In the genomic region with DNA sequence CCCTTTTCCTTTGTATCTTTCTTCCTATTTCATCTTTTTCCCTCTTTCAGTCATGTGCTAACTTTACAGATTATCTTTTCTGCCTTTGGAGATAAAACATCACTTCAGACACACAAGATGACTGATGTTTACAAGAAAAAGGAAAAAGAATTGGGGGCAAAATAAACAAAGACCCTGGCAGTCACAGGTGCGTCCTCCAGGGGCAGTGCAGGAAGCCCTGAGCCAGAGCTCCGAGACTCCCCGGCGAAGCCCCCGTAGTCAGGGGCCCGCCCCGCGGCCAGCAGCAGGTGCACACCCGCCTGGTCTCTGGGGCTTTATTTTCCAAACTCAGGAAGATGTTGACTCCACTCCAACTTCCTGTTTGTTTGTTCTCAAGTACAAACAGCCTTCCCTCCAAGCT, we compare ENCODE assay signal across 17 cellular contexts. TPM values are rescaled to one million over a fixed set of nuclear protein-coding genes. Genes with fewer than 3 reads are reported as not detected.
DNase-seq lines count a peak whose midpoint lies in the region; ATAC-seq and TF ChIP-seq lines count a peak whose summit lies in the region.
"Had no signal": no experiment of that assay in that cellular context is flagged by ENCODE, and none has a peak within 500 bp of the region (broad histone marks: within the 10 kb centered on the region; RNA-seq: fewer than 3 reads in every experiment).

No MANE protein-coding gene starts in this region.

- POLR2A ChIA-PET in PC-3 (lab: Charles Lee; ENCODE audit: unreplicated experiment), result no interaction called here

- no peaks in the 10 kb centered on the region for H3K27me3 ChIP-seq in right cardiac atrium (ENCODE audit: control insufficient read depth, insufficient read depth)
- H3K27me3 ChIP-seq in upper lobe of right lung, result no peaks in the 10 kb centered on the region
- H3K27me3 ChIP-seq in PC-3 (ENCODE audit: low read length), result no peaks in the 10 kb centered on the region
- H3K27me3 ChIP-seq: breast epithelium, thyroid gland had no signal

- H3K9ac ChIP-seq in PC-3 (ENCODE audit: low read length), result no peak overlapping the region

- no peak for ATAC-seq in right cardiac atrium
- ATAC-seq in upper lobe of right lung, result no peak
- ATAC-seq in PC-3, result no peak
- ATAC-seq: left lobe of liver, natural killer cell had no signal

- no peak overlapping the region for H3K27ac ChIP-seq in right cardiac atrium (ENCODE audit: low read length)
- no peak overlapping the region for H3K27ac ChIP-seq in upper lobe of right lung
- H3K27ac ChIP-seq in PC-3 (ENCODE audit: low read length), result no peak overlapping the region
- H3K27ac ChIP-seq: breast epithelium, thyroid gland had no signal

- BruUV-seq in PC-3 (replicated peaks; lab: Mats Ljungman, UMichigan), result no TSS peak

- H3K36me3 ChIP-seq in upper lobe of right lung, result no peaks in the 10 kb centered on the region
- no peaks in the 10 kb centered on the region for H3K36me3 ChIP-seq in PC-3 (ENCODE audit: low read depth, low read length)
- H3K36me3 ChIP-seq: breast epithelium, thyroid gland had no signal

- H2AFZ ChIP-seq in PC-3 (ENCODE audit: low read length), result no peak overlapping the region

- H3K4me1 ChIP-seq in right cardiac atrium (ENCODE audit: control insufficient read depth, insufficient read depth, low read length), result no peaks in the 10 kb centered on the region
- no peaks in the 10 kb centered on the region for H3K4me1 ChIP-seq in upper lobe of right lung
- H3K4me1 ChIP-seq in PC-3 (ENCODE audit: insufficient read depth, low read length), result no peaks in the 10 kb centered on the region
- H3K4me1 ChIP-seq: breast epithelium had no signal

- H3K9me3 ChIP-seq in right cardiac atrium (ENCODE audit: control insufficient read depth, low read length), result no peaks in the 10 kb centered on the region
- no peaks in the 10 kb centered on the region for H3K9me3 ChIP-seq in upper lobe of right lung
- no peaks in the 10 kb centered on the region for H3K9me3 ChIP-seq in PC-3 (ENCODE audit: low read length)
- H3K9me3 ChIP-seq: breast epithelium, thyroid gland had no signal

- no peaks in the 10 kb centered on the region for H4K20me1 ChIP-seq in PC-3 (ENCODE audit: low read length)

- TF ChIP-seq CTCF in upper lobe of right lung (IDR thresholded peaks at IDR 0.05), result no peak
- no peak for TF ChIP-seq CTCF in PC-3 (conservative IDR thresholded peaks at IDR 0.05; ENCODE audit: low read depth, low read length)

- H3K4me2 ChIP-seq in PC-3 (ENCODE audit: low read length), result no peak overlapping the region

- no peaks in the 10 kb centered on the region for H3F3A ChIP-seq in PC-3 (ENCODE audit: low read length, unreplicated experiment)

- CTCF ChIA-PET in PC-3 (lab: Charles Lee), result no interaction called here

- H3K4me3 ChIP-seq in right cardiac atrium (ENCODE audit: low read length) (no peak overlapping the region), upper lobe of right lung (no peak overlapping the region), PC-3 (ENCODE audit: low read length) (no peak overlapping the region)
- H3K4me3 ChIP-seq: breast epithelium, thyroid gland had no signal

- H3K9me2 ChIP-seq in PC-3 (replicated peaks; ENCODE audit: low read length), result no peaks in the 10 kb centered on the region

- peak; percentile 39 for DNase-seq in cardiac septum (ENCODE audit: low spot score)
- no peak for DNase-seq in right cardiac atrium
- DNase-seq in NCI-H2107 treated with DMSO at 0.1 percent for 48 hours (lab: John Stamatoyannopoulos, UW; ENCODE audit: unreplicated experiment), result peak; percentile 52
- peak; percentile 33 for DNase-seq in islet precursor cell
- peak; percentile 40 for DNase-seq in upper lobe of right lung
- DNase-seq in PC-3, result no peak
- DNase-seq in T-helper 9 cell, result no peak
- no peak for DNase-seq in CD1c-positive myeloid dendritic cell (ENCODE audit: extremely low spot score)
- DNase-seq: activated naive CD8-positive, alpha-beta T cell treated with anti-CD3 and anti-CD28 coated beads for 36 hours; activated T-cell treated with anti-CD3 and anti-CD28 coated beads for 4 hours; Calu3; MV-4-11; natural killer cell; NCI-H526; thyroid gland had no signal

- WGBS in right cardiac atrium, result 44% methylated on average over 9 of the region's 9 CpGs

- intact Hi-C loops in cardiac septum (cut with DNase I) (no loop called here), right cardiac atrium (cut with DNase I) (no loop called here), upper lobe of right lung (cut with DNase I) (no loop called here), PC-3 (cut with micrococcal nuclease) (no loop called here)

- no peaks in the 10 kb centered on the region for H3K79me2 ChIP-seq in PC-3 (ENCODE audit: low read length)

RNA-seq across cellular contexts. Expression of a gene that starts 10.2 kb away (rescaled TPM):
- total RNA-seq in cardiac septum (5.9 TPM), right cardiac atrium (1 to 10 TPM; 5.7 to 7.3 (median 6.7) TPM), upper lobe of right lung (13.2 TPM), PC-3 (2014; rRNA removed) (28.3 and 34.7 TPM in 2 replicates)
- 6.9 TPM for polyA plus RNA-seq in right cardiac atrium

RNA-seq across cellular contexts. Expression of a gene that starts 34.5 kb away (rescaled TPM):
- total RNA-seq in cardiac septum (3.8 TPM), right cardiac atrium (1 to 10 TPM; 3.7 to 9.3 (median 6.8) TPM), upper lobe of right lung (6.3 TPM), PC-3 (2014; rRNA removed) (2.5 and 5.6 TPM in 2 replicates)
- polyA plus RNA-seq in right cardiac atrium, result 5.4 TPM

Comparison
In these comparisons a context has a peak if more than half of its experiments do, and no peak if none do; other contexts are left out.
1. DNase-seq: peak in cardiac septum (single experiment), NCI-H2107 treated with DMSO at 0.1 percent for 48 hours (single experiment), islet precursor cell (single experiment) and upper lobe of right lung (single experiment); none in right cardiac atrium (0 of 3), PC-3 (single experiment), T-helper 9 cell (single experiment) and CD1c-positive myeloid dendritic cell (single experiment).